Comparison of ENCODE assay signal across 19 cellular contexts in the genomic region with DNA sequence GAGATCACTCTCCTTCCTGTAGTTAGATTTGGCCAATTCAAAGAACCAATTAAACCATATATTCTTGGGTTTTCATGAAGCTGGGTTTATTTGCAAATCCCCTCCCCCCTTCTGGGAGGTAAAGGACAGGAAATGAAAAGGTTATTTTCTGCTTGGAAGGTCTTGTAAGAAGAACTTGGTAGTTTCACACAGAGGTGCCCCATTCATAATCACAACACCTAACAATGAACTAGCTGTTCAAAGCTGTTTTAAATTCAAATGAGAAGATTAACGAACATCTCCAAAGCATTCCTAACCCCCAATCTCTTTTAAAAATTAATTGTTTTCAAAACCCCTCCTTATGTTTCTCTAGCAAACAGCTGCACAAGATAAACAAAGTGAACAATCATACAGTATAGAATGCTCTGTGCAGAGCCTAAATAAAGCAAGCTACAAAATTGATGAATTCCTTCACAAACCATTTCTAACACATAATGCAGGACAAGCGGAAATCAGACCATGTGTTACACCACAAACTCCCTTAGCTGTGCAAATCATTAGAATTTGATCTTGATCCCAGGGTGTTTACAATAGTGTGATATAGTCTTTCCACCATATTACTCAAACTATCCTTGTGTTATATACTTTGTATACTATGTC.
DNase-seq lines count a peak whose midpoint lies in the region; ATAC-seq and TF ChIP-seq lines count a peak whose summit lies in the region.
"Had no signal": no experiment of that assay in that cellular context is flagged by ENCODE, and none has a peak within 500 bp of the region (broad histone marks: within the 10 kb centered on the region; RNA-seq: fewer than 3 reads in every experiment).

No MANE protein-coding gene starts in this region.

- no peak overlapping the region for H3K56ac ChIP-seq in mesendoderm (ENCODE audit: low read length)

- H3K79me2 ChIP-seq in Loucy (ENCODE audit: insufficient read depth, low read length): no peaks in the 10 kb centered on the region
- no peaks in the 10 kb centered on the region for H3K79me2 ChIP-seq in OCI-LY7 (ENCODE audit: insufficient read depth, low read depth, low read length)
- H3K79me2 ChIP-seq in mesendoderm (ENCODE audit: control insufficient read depth, insufficient read depth, low read length): no peaks in the 10 kb centered on the region

- H3K27ac ChIP-seq in OCI-LY7 (ENCODE audit: low read depth, low read length, poor library complexity, severe bottlenecking) (peak overlapping the region; percentile 82), mesendoderm (ENCODE audit: low read depth, low read length) (no peak overlapping the region)
- H3K27ac ChIP-seq: A549 had no signal

- H3K23ac ChIP-seq in mesendoderm (ENCODE audit: low read length): no peak overlapping the region

- POLR2A ChIA-PET in OCI-LY7 (lab: Charles Lee): interaction anchor here (0.6 to 1.5 kb wide), 9 partner anchors 9 to 140 kb away, joined by 3 to 8 read pairs (median 3); no protein-coding TSS in a partner anchor
- POLR2A ChIA-PET in activated CD8-positive, alpha-beta T cell treated with anti-CD3 and anti-CD28 coated beads, Interleukin-2, amount 10 ng/mL, durations not matched to agents 7 days and 5 days (lab: Charles Lee): no interaction called here

- H3K27me3 ChIP-seq in Loucy (ENCODE audit: insufficient read depth, low read length, poor library complexity, severe bottlenecking) (no peaks in the 10 kb centered on the region), mesendoderm (ENCODE audit: insufficient read depth, low read length, poor library complexity) (no peaks in the 10 kb centered on the region)

- H2BK5ac ChIP-seq in mesendoderm (ENCODE audit: low read length): no peak overlapping the region

- peaks cover 32% of the 10 kb centered on the region for H3K4me1 Mint-ChIP-seq in nephron progenitor cell
- H3K4me1 Mint-ChIP-seq in activated CD8-positive, alpha-beta T cell treated with anti-CD3 and anti-CD28 coated beads, Interleukin-2, amount 10 ng/mL, durations not matched to agents 7 days and 5 days (ENCODE audit: low read depth): no peaks in the 10 kb centered on the region

- H3K27ac Mint-ChIP-seq in nephron progenitor cell: no peak overlapping the region
- no peak overlapping the region for H3K27ac Mint-ChIP-seq in activated CD8-positive, alpha-beta T cell treated with anti-CD3 and anti-CD28 coated beads, Interleukin-2, amount 10 ng/mL, durations not matched to agents 7 days and 5 days
- H3K27ac Mint-ChIP-seq: T-helper 1 cell treated with Interleukin-12 subunit alpha and Interleukin-12 subunit beta and Interleukin-4 antibody, amounts not matched to agents 30 μg/mL and 1 μg/mL, for 36 hours had no signal

- no peak overlapping the region for H4K8ac ChIP-seq in mesendoderm (ENCODE audit: low read depth, low read length)

- no peak overlapping the region for H3K18ac ChIP-seq in mesendoderm (ENCODE audit: low read length)

- H3K4me3 ChIP-seq in Loucy (ENCODE audit: low read length, poor library complexity, severe bottlenecking) (peak overlapping the region; percentile 2), OCI-LY7 (ENCODE audit: low read depth, low read length, poor library complexity, severe bottlenecking) (peak overlapping the region; percentile 56), mesendoderm (ENCODE audit: low read length) (no peak overlapping the region)
- H3K4me3 ChIP-seq: A549 had no signal

- H3K36me3 Mint-ChIP-seq in nephron progenitor cell (ENCODE audit: low read depth): no peaks in the 10 kb centered on the region
- H3K36me3 Mint-ChIP-seq in activated CD8-positive, alpha-beta T cell treated with anti-CD3 and anti-CD28 coated beads, Interleukin-2, amount 10 ng/mL, durations not matched to agents 7 days and 5 days (ENCODE audit: low read depth): no peaks in the 10 kb centered on the region

- DNase-seq in OCI-LY7 (ENCODE audit: low spot score) (peak; percentile 90), mesendoderm (peak; percentile 8), nephron progenitor cell (no peak)
- DNase-seq in activated naive CD4-positive, alpha-beta T cell treated with Interleukin-2 at 50 U/mL for 16 hours: no peak
- no peak for DNase-seq in activated CD8-positive, alpha-beta T cell treated with anti-CD3 and anti-CD28 coated beads, Interleukin-2, amount 10 ng/mL, durations not matched to agents 7 days and 5 days
- DNase-seq: AML-193; DMS79; KBM-7; NCI-H1105; NCI-H1694 treated with DMSO at 0.1 percent for 48 hours; NCI-H510A; NK-92 treated with Interleukin-12 subunit alpha and Interleukin-12 subunit beta, amount 100 ng/mL, for 24 hours had no signal

- H3K4me3 Mint-ChIP-seq in nephron progenitor cell: no peak overlapping the region
- no peak overlapping the region for H3K4me3 Mint-ChIP-seq in activated CD8-positive, alpha-beta T cell treated with anti-CD3 and anti-CD28 coated beads, Interleukin-2, amount 10 ng/mL, durations not matched to agents 7 days and 5 days
- H3K4me3 Mint-ChIP-seq: T-helper 1 cell treated with Interleukin-12 subunit alpha and Interleukin-12 subunit beta and Interleukin-4 antibody, amounts not matched to agents 30 μg/mL and 1 μg/mL, for 36 hours had no signal

- no peaks in the 10 kb centered on the region for H3F3A ChIP-seq in Loucy (ENCODE audit: low read depth)

- intact Hi-C loops in OCI-LY7 (cut with micrococcal nuclease; ENCODE audit: unreplicated experiment): loop anchor here (5.0 kb wide), 1 partner anchor 126 kb away; no protein-coding TSS in a partner anchor

- H2BK120ac ChIP-seq in mesendoderm (ENCODE audit: low read depth, low read length): no peak overlapping the region

- H2AK5ac ChIP-seq in mesendoderm (ENCODE audit: low read length): no peak overlapping the region

- no peak overlapping the region for H3K9ac ChIP-seq in Loucy (ENCODE audit: low read depth, low read length, poor library complexity, severe bottlenecking)
- no peak overlapping the region for H3K9ac ChIP-seq in mesendoderm (ENCODE audit: low read length)

- H3K9me3 ChIP-seq in Loucy (ENCODE audit: insufficient read depth, low read depth, low read length) (no peaks in the 10 kb centered on the region), OCI-LY7 (ENCODE audit: low read length) (no peaks in the 10 kb centered on the region; the same call in 1 of the 2 replicates)
- H3K9me3 ChIP-seq: A549 had no signal

- CTCF ChIA-PET in OCI-LY7 (lab: Charles Lee; ENCODE audit: unreplicated experiment): no interaction called here
- CTCF ChIA-PET in activated CD8-positive, alpha-beta T cell treated with anti-CD3 and anti-CD28 coated beads, Interleukin-2, amount 10 ng/mL, durations not matched to agents 7 days and 5 days (lab: Charles Lee): no interaction called here

- no peak overlapping the region for H2AFZ ChIP-seq in Loucy (ENCODE audit: low read length)
- H2AFZ ChIP-seq in OCI-LY7 (ENCODE audit: low read length): peak overlapping the region; percentile 85

- H3K4me1 ChIP-seq in Loucy (ENCODE audit: insufficient read depth, low read length, poor library complexity, severe bottlenecking) (peaks cover 17% of the 10 kb centered on the region), OCI-LY7 (ENCODE audit: insufficient read depth, low read length, poor library complexity, severe bottlenecking) (peaks cover 52% of the 10 kb centered on the region), mesendoderm (ENCODE audit: control insufficient read depth, low read depth, low read length) (peaks cover 2% of the 10 kb centered on the region)
- H3K4me1 ChIP-seq: A549 had no signal

- WGBS in mesendoderm (ENCODE audit: extremely low coverage, insufficient coverage, low lambda C conversion rate): no CpG with 5 or more reads among the region's 2 CpGs

- H3K79me1 ChIP-seq in mesendoderm (ENCODE audit: low read length): no peaks in the 10 kb centered on the region

- no peaks in the 10 kb centered on the region for H3K9me3 Mint-ChIP-seq in nephron progenitor cell
- H3K9me3 Mint-ChIP-seq in activated CD8-positive, alpha-beta T cell treated with anti-CD3 and anti-CD28 coated beads, Interleukin-2, amount 10 ng/mL, durations not matched to agents 7 days and 5 days (ENCODE audit: insufficient read depth): no peaks in the 10 kb centered on the region
- H3K9me3 Mint-ChIP-seq: T-helper 1 cell treated with Interleukin-12 subunit alpha and Interleukin-12 subunit beta and Interleukin-4 antibody, amounts not matched to agents 30 μg/mL and 1 μg/mL, for 36 hours had no signal

- no peaks in the 10 kb centered on the region for H3K27me3 Mint-ChIP-seq in nephron progenitor cell (ENCODE audit: low read depth, poor library complexity)
- no peaks in the 10 kb centered on the region for H3K27me3 Mint-ChIP-seq in activated CD8-positive, alpha-beta T cell treated with anti-CD3 and anti-CD28 coated beads, Interleukin-2, amount 10 ng/mL, durations not matched to agents 7 days and 5 days (ENCODE audit: low read depth)

- H3K4me2 ChIP-seq in Loucy (ENCODE audit: low read depth, low read length, poor library complexity, severe bottlenecking): peak overlapping the region; percentile 48
- peak overlapping the region; percentile 74 for H3K4me2 ChIP-seq in OCI-LY7 (ENCODE audit: low read length)
- no peak overlapping the region for H3K4me2 ChIP-seq in mesendoderm (ENCODE audit: low read length)
- H3K4me2 ChIP-seq: A549 had no signal

- peak; percentile 52 for ATAC-seq in GM18502 (IDR thresholded peaks at IDR 0.05; ENCODE audit: poor library complexity, unreplicated experiment)
- ATAC-seq in GM19035 (IDR thresholded peaks at IDR 0.05; ENCODE audit: unreplicated experiment): no peak
- no peak for ATAC-seq in activated CD8-positive, alpha-beta T cell treated with anti-CD3 and anti-CD28 coated beads, Interleukin-2, amount 10 ng/mL, durations not matched to agents 7 days and 5 days
- ATAC-seq: A549, HCT116, SK-N-SH treated with all-trans-retinoic acid at 6 μM for 48 hours had no signal

- H4K5ac ChIP-seq in mesendoderm (ENCODE audit: low read length): no peak overlapping the region

- H3K36me3 ChIP-seq in Loucy (ENCODE audit: insufficient read depth, low read length) (no peaks in the 10 kb centered on the region), OCI-LY7 (ENCODE audit: insufficient read depth, low read length) (no peaks in the 10 kb centered on the region), mesendoderm (ENCODE audit: control insufficient read depth, insufficient read depth, low read length) (no peaks in the 10 kb centered on the region)

- H3K9me2 ChIP-seq in Loucy (replicated peaks; ENCODE audit: low read depth, low read length) (no peaks in the 10 kb centered on the region), OCI-LY7 (ENCODE audit: insufficient read depth, low read length) (no peaks in the 10 kb centered on the region)

- H4K20me1 ChIP-seq in Loucy (ENCODE audit: insufficient read depth, low read length, poor library complexity, severe bottlenecking) (no peaks in the 10 kb centered on the region), OCI-LY7 (ENCODE audit: insufficient read depth, low read length) (no peaks in the 10 kb centered on the region)

- BruUV-seq in OCI-LY7 (replicated peaks; lab: Mats Ljungman, UMichigan): no TSS peak

- H3K4ac ChIP-seq in mesendoderm (ENCODE audit: low read depth, low read length): no peak overlapping the region

- no peak for TF ChIP-seq CTCF in Loucy (conservative IDR thresholded peaks at IDR 0.05; ENCODE audit: low read length)
- no peak for TF ChIP-seq CTCF in OCI-LY7 (conservative IDR thresholded peaks at IDR 0.05; ENCODE audit: low read length)
- no peak for TF ChIP-seq CTCF in nephron progenitor cell (IDR thresholded peaks at IDR 0.05)

- no peak overlapping the region for H2BK15ac ChIP-seq in mesendoderm (replicated peaks; ENCODE audit: low read depth)

Comparison
In these comparisons a context has a peak if more than half of its experiments do, and no peak if none do; other contexts are left out.
1. DNase-seq: peak in OCI-LY7 (single experiment) and mesendoderm (single experiment); none in nephron progenitor cell (single experiment), activated naive CD4-positive, alpha-beta T cell treated with Interleukin-2 at 50 U/mL for 16 hours (single experiment) and activated CD8-positive, alpha-beta T cell treated with anti-CD3 and anti-CD28 coated beads, Interleukin-2, amount 10 ng/mL, durations not matched to agents 7 days and 5 days (single experiment).